Comparison of ENCODE assay signal across 8 cellular contexts in genomic region chr1:244048566-244049141, GRCh38. TPM values are rescaled to one million over a fixed set of nuclear protein-coding genes. Genes with fewer than 3 reads are reported as not detected.
A peak's percentile ranks its signal among the peaks of the same experiment; 100 is the strongest.
DNase-seq lines count a peak whose midpoint lies in the region; ATAC-seq and TF ChIP-seq lines count a peak whose summit lies in the region.

No MANE protein-coding gene starts in this region.

- H3K4me3 ChIP-seq in WERI-Rb-1 (ENCODE audit: low read depth, low read length), result peak overlapping the region; percentile 94
- H3K4me3 ChIP-seq in iPS DF 6.9 (ENCODE audit: low read length), result peak overlapping the region; percentile 62; the same call in 1 of the 2 replicates
- peak overlapping the region; percentile 74 to 91 for H3K4me3 ChIP-seq in tibial artery

- WGBS in iPS DF 6.9 (ENCODE audit: insufficient coverage, insufficient read length), result no CpG with 5 or more reads among the region's 81 CpGs

- H3K9me3 ChIP-seq in WERI-Rb-1 (ENCODE audit: severe bottlenecking) (no peaks in the 10 kb centered on the region), iPS DF 6.9 (ENCODE audit: control insufficient read depth, insufficient read depth, low read length) (no peaks in the 10 kb centered on the region), tibial artery (no peaks in the 10 kb centered on the region)

- ATAC-seq in HG02981 (IDR thresholded peaks at IDR 0.05; ENCODE audit: unreplicated experiment), result no peak
- no peak for ATAC-seq in sciatic nerve

- H3K36me3 ChIP-seq in WERI-Rb-1 (peaks cover 18% of the 10 kb centered on the region), iPS DF 6.9 (ENCODE audit: control insufficient read depth, insufficient read depth, low read length) (no peaks in the 10 kb centered on the region), tibial artery (no peaks in the 10 kb centered on the region)

- H3K27ac Mint-ChIP-seq in activated naive CD4-positive, alpha-beta T cell treated with anti-CD3 and anti-CD28 coated beads for 36 hours, result no peak overlapping the region

- no peaks in the 10 kb centered on the region for H3K9me3 Mint-ChIP-seq in activated naive CD4-positive, alpha-beta T cell treated with anti-CD3 and anti-CD28 coated beads for 36 hours

- no peaks in the 10 kb centered on the region for H3K27me3 Mint-ChIP-seq in activated naive CD4-positive, alpha-beta T cell treated with anti-CD3 and anti-CD28 coated beads for 36 hours (ENCODE audit: low read depth)

- peak overlapping the region; percentile 27 for H3K4me3 Mint-ChIP-seq in activated naive CD4-positive, alpha-beta T cell treated with anti-CD3 and anti-CD28 coated beads for 36 hours

- no peak for TF ChIP-seq CTCF in WERI-Rb-1 (IDR thresholded peaks at IDR 0.05; ENCODE audit: low read depth, low read length)
- TF ChIP-seq CTCF in tibial artery (IDR thresholded peaks at IDR 0.05), result no peak

- H3K27me3 ChIP-seq in WERI-Rb-1 (ENCODE audit: insufficient read depth, low read depth, severe bottlenecking), result no peaks in the 10 kb centered on the region
- no peaks in the 10 kb centered on the region; the same call in 1 of the 2 replicates for H3K27me3 ChIP-seq in iPS DF 6.9 (ENCODE audit: control insufficient read depth, insufficient read depth, low read length)
- no peaks in the 10 kb centered on the region for H3K27me3 ChIP-seq in tibial artery

- intact Hi-C loops in activated naive CD4-positive, alpha-beta T cell treated with anti-CD3 and anti-CD28 coated beads for 36 hours (cut with micrococcal nuclease), result loop anchor here (1.0 to 5.0 kb wide), 14 partner anchors 27 to 922 kb away; partner anchors contain the start of genes AKT3, CEP170, COX20 and DESI2
- intact Hi-C loops in tibial artery (cut with DNase I; ENCODE audit: low total_unique reads), result loop anchor here (5.0 to 10.0 kb wide), 4 partner anchors 124 to 791 kb away; partner anchors contain the start of genes ADSS2, AKT3, CEP170 and SDCCAG8
- intact Hi-C loops in sciatic nerve (cut with DNase I), result no loop called here

- H3K4me1 Mint-ChIP-seq in activated naive CD4-positive, alpha-beta T cell treated with anti-CD3 and anti-CD28 coated beads for 36 hours (ENCODE audit: low read depth), result peaks cover 45% of the 10 kb centered on the region

- CTCF ChIA-PET in activated naive CD4-positive, alpha-beta T cell treated with anti-CD3 and anti-CD28 coated beads for 36 hours (lab: Charles Lee), result no interaction called here

- DNase-seq in activated naive CD4-positive, alpha-beta T cell treated with anti-CD3 and anti-CD28 coated beads for 36 hours, result no peak
- no peak for DNase-seq in activated naive CD4-positive, alpha-beta T cell (lab: John Stamatoyannopoulos, UW)
- DNase-seq in WERI-Rb-1 (peak; percentile 34), iPS DF 6.9 (ENCODE audit: low read depth, low spot score) (no peak), tibial artery (no peak), HuH-7 (ENCODE audit: low spot score) (no peak), sciatic nerve (ENCODE audit: low spot score) (no peak)

- H3K27ac ChIP-seq in WERI-Rb-1 (no peak overlapping the region), iPS DF 6.9 (ENCODE audit: low read length) (no peak overlapping the region), tibial artery (peak overlapping the region; percentile 91 to 93)

- peaks cover 2% of the 10 kb centered on the region for H3K36me3 Mint-ChIP-seq in activated naive CD4-positive, alpha-beta T cell treated with anti-CD3 and anti-CD28 coated beads for 36 hours (ENCODE audit: low read depth)

- H3K4me1 ChIP-seq in iPS DF 6.9 (ENCODE audit: control insufficient read depth, insufficient read depth, low read length) (no peaks in the 10 kb centered on the region), tibial artery (peaks cover 0 to 33% (median 2%) of the 10 kb centered on the region in 4 donors)

RNA-seq across cellular contexts. Expression of gene ZBTB18, which starts 2.4 kb away (rescaled TPM):
- 1 to 10 TPM; 7.2 to 7.4 TPM for total RNA-seq in activated naive CD4-positive, alpha-beta T cell treated with anti-CD3 and anti-CD28 coated beads for 36 hours
- total RNA-seq in sciatic nerve, result 13.4 TPM

Comparison
In these comparisons a context has a peak if more than half of its experiments do, and no peak if none do; other contexts are left out.
1. H3K27ac ChIP-seq: peak in tibial artery (2 of 2); none in WERI-Rb-1 (single experiment) and iPS DF 6.9 (single experiment).
2. Peak in every context shown above with its lines, with median percentiles within 50 percentile points of each other: H3K4me3 ChIP-seq.